ENCODE assay signal across 28 cellular contexts in the genomic region with DNA sequence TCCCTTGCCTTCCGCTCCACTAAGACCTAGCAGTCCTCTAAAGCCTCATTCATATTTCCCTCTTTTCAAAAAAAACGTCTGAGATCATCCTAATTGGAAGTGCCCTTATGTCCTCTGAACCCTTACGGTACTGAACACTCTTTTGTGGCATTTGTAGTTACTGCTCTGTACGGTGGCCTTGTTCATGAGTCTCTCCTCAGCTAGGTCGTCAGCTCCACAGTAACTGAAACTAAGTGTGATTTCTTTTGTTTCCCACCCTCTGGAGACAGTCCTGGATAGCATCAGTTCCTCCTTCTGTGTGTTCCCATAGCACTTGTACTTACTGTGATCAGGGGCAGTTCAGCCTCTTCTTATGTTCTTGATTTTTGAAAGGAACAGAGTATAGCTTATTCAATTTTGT. TPM values are rescaled to one million over a fixed set of nuclear protein-coding genes. Genes with fewer than 3 reads are reported as not detected.
A peak's percentile ranks its signal among the peaks of the same experiment; 100 is the strongest.
DNase-seq lines count a peak whose midpoint lies in the region; ATAC-seq and TF ChIP-seq lines count a peak whose summit lies in the region.
"Had no signal": no experiment of that assay in that cellular context is flagged by ENCODE, and none has a peak within 500 bp of the region (broad histone marks: within the 10 kb centered on the region; RNA-seq: fewer than 3 reads in every experiment).

No MANE protein-coding gene starts in this region.

- H3K9ac ChIP-seq in mesendoderm (ENCODE audit: low read length), result no peak overlapping the region

- H3K18ac ChIP-seq in mesendoderm (ENCODE audit: low read length), result no peak overlapping the region

- no peak for TF ChIP-seq POLR2A in gastroesophageal sphincter (IDR thresholded peaks at IDR 0.05)

- no peaks in the 10 kb centered on the region for H3K27me3 ChIP-seq in gastroesophageal sphincter
- no peaks in the 10 kb centered on the region for H3K27me3 ChIP-seq in mesendoderm (ENCODE audit: insufficient read depth, low read length, poor library complexity)
- H3K27me3 ChIP-seq: adrenal gland, colonic mucosa, Peyer's patch had no signal

- H3K4me1 ChIP-seq in gastroesophageal sphincter (peaks cover 19 to 73% (median 23%) of the 10 kb centered on the region in 3 donors), mucosa of descending colon (ENCODE audit: low read depth) (peaks cover 16% of the 10 kb centered on the region), mesendoderm (ENCODE audit: control insufficient read depth, low read depth, low read length) (no peaks in the 10 kb centered on the region)
- H3K4me1 ChIP-seq: colonic mucosa had no signal

- intact Hi-C loops in mucosa of descending colon (cut with DNase I, micrococcal nuclease), result no loop called here

- H2BK120ac ChIP-seq in mesendoderm (ENCODE audit: low read depth, low read length), result no peak overlapping the region

- H3K4ac ChIP-seq in mesendoderm (ENCODE audit: low read depth, low read length), result no peak overlapping the region

- peak overlapping the region in 3 of 4 donors; percentile 29 to 54 (median 46) for H3K27ac ChIP-seq in gastroesophageal sphincter
- H3K27ac ChIP-seq in mesendoderm (ENCODE audit: low read depth, low read length), result no peak overlapping the region
- H3K27ac ChIP-seq: adrenal gland, colonic mucosa, Peyer's patch had no signal

- no peak overlapping the region for H3K56ac ChIP-seq in mesendoderm (ENCODE audit: low read length)

- no peak for TF ChIP-seq EP300 in gastroesophageal sphincter (IDR thresholded peaks at IDR 0.05)

- no peak for ATAC-seq in gastroesophageal sphincter
- ATAC-seq in mucosa of descending colon, result peak; percentile 49
- no peak for ATAC-seq in HG03439 (IDR thresholded peaks at IDR 0.05; ENCODE audit: unreplicated experiment)
- no peak for ATAC-seq in GM21447 (IDR thresholded peaks at IDR 0.05; ENCODE audit: unreplicated experiment)
- no peak for ATAC-seq in GM19452 (IDR thresholded peaks at IDR 0.05; ENCODE audit: unreplicated experiment)
- ATAC-seq: activated CD4-positive, CD25-positive, alpha-beta regulatory T cell treated with anti-CD3 and anti-CD28 coated beads, Interleukin-2, amount 50 U/mL, for 24 hours; naive thymus-derived CD4-positive, alpha-beta T cell; stimulated activated effector memory CD8-positive, alpha-beta T cell treated with anti-CD3 and anti-CD28 coated beads, Interleukin-12 subunit alpha, Interleukin-12 subunit beta, amount 100 ng/mL, for 72 hours; T-cell had no signal

- WGBS in gastroesophageal sphincter (ENCODE audit: low coverage in 1 of 2), 2 donors, result 51 to 61% methylated on average over 5 of the region's 5 CpGs
- no CpG with 5 or more reads among the region's 5 CpGs for WGBS in mesendoderm (ENCODE audit: extremely low coverage, insufficient coverage, low lambda C conversion rate)

- no peak overlapping the region for H3K4me3 ChIP-seq in gastroesophageal sphincter
- H3K4me3 ChIP-seq in mucosa of descending colon, result no peak overlapping the region
- no peak overlapping the region for H3K4me3 ChIP-seq in mesendoderm (ENCODE audit: low read length)
- H3K4me3 ChIP-seq: adrenal gland, colonic mucosa, Peyer's patch had no signal

- peaks cover 6% of the 10 kb centered on the region for H3K79me1 ChIP-seq in mesendoderm (ENCODE audit: low read length)

- DNase-seq in NCI-H2171 treated with DMSO at 0.1 percent for 48 hours (lab: John Stamatoyannopoulos, UW) (peak; percentile 17), NCI-H2171 (lab: John Stamatoyannopoulos, UW) (no peak), mucosa of descending colon (no peak), mesendoderm (no peak)
- DNase-seq: 8988T; activated CD4-positive, alpha-beta memory T cell treated with anti-CD3 and anti-CD28 coated beads for 36 hours; activated CD8-positive, alpha-beta memory T cell treated with anti-CD3 and anti-CD28 coated beads, Interleukin-2, amount 50 U/mL, for 4 hours; activated naive CD4-positive, alpha-beta T cell treated with anti-CD3 and anti-CD28 coated beads for 36 hours; adrenal gland; CD4-positive, CD25-positive, alpha-beta regulatory T cell; colonic mucosa; effector memory CD4-positive, alpha-beta T cell; erythroblast; foreskin fibroblast; naive thymus-derived CD4-positive, alpha-beta T cell; NCI-H526; Peyer's patch; retina; stimulated activated CD4-positive, alpha-beta T cell treated with anti-CD3 and anti-CD28 coated beads, Interleukin-12 subunit alpha, Interleukin-12 subunit beta, amount 100 ng/mL, for 4 hours; stimulated activated CD4-positive, alpha-beta T cell treated with anti-CD3 and anti-CD28 coated beads, Interleukin-4, amount 100 ng/mL, for 1 hour; substantia nigra; T-cell had no signal

- no peak overlapping the region for H3K23ac ChIP-seq in mesendoderm (ENCODE audit: low read length)

- no peak for TF ChIP-seq CTCF in gastroesophageal sphincter (IDR thresholded peaks at IDR 0.05)
- no peak for TF ChIP-seq CTCF in mucosa of descending colon (IDR thresholded peaks at IDR 0.05)

- no peaks in the 10 kb centered on the region for H3K79me2 ChIP-seq in mesendoderm (ENCODE audit: control insufficient read depth, insufficient read depth, low read length)

- H4K8ac ChIP-seq in mesendoderm (ENCODE audit: low read depth, low read length), result no peak overlapping the region

- H3K36me3 ChIP-seq in gastroesophageal sphincter, result no peaks in the 10 kb centered on the region
- H3K36me3 ChIP-seq in mucosa of descending colon (ENCODE audit: low read depth), result no peaks in the 10 kb centered on the region
- no peaks in the 10 kb centered on the region for H3K36me3 ChIP-seq in mesendoderm (ENCODE audit: control insufficient read depth, insufficient read depth, low read length)
- H3K36me3 ChIP-seq: adrenal gland, colonic mucosa, Peyer's patch had no signal

- no peak overlapping the region for H2BK15ac ChIP-seq in mesendoderm (replicated peaks; ENCODE audit: low read depth)

- no peak overlapping the region for H3K4me2 ChIP-seq in mesendoderm (ENCODE audit: low read length)

- H2BK5ac ChIP-seq in mesendoderm (ENCODE audit: low read length), result no peak overlapping the region

- no peak overlapping the region for H2AK5ac ChIP-seq in mesendoderm (ENCODE audit: low read length)

- H4K5ac ChIP-seq in mesendoderm (ENCODE audit: low read length), result no peak overlapping the region

- H3K9me3 ChIP-seq in gastroesophageal sphincter, result no peaks in the 10 kb centered on the region
- H3K9me3 ChIP-seq in mucosa of descending colon, result no peaks in the 10 kb centered on the region
- H3K9me3 ChIP-seq: adrenal gland, colonic mucosa, Peyer's patch had no signal

RNA-seq across cellular contexts. Expression of a gene that starts 49.8 kb away (rescaled TPM):
- total RNA-seq in gastroesophageal sphincter (100 to 1,000 TPM in 1 of 4 donors, 10 to 100 TPM in 3; 64.0 to 124 (median 87.3) TPM), mucosa of descending colon (10 to 100 TPM; 41.0 to 85.4 (median 49.6) TPM)
- 22.6 TPM for polyA plus RNA-seq in mesendoderm (2013, experiment 1 of 2)
- polyA plus RNA-seq in mesendoderm (2013, experiment 2 of 2), result 21.7 TPM
